Comparison of ENCODE assay signal across 21 cellular contexts in genomic region chr17:38980455-38981217, GRCh38. TPM values are rescaled to one million over a fixed set of nuclear protein-coding genes. Genes with fewer than 3 reads are reported as not detected.
DNase-seq lines count a peak whose midpoint lies in the region; ATAC-seq and TF ChIP-seq lines count a peak whose summit lies in the region.
"Had no signal": no experiment of that assay in that cellular context is flagged by ENCODE, and none has a peak within 500 bp of the region (broad histone marks: within the 10 kb centered on the region; RNA-seq: fewer than 3 reads in every experiment).

No MANE protein-coding gene starts in this region.

- H3K27ac ChIP-seq in HEK293 (ENCODE audit: extremely low read depth, low read depth, low read length) (no peak overlapping the region), endodermal cell (ENCODE audit: low read depth, low read length) (no peak overlapping the region)
- H3K27ac ChIP-seq: WERI-Rb-1 had no signal

- CTCF ChIA-PET in BJ (lab: Yijun Ruan, JAX) (interaction anchor here (0.6 to 11.0 kb wide), 5 partner anchors 33 to 264 kb away, joined by 3 to 234 read pairs (median 8); partner anchors contain the start of genes ARL5C and PLXDC1), HEK293 (lab: Yijun Ruan, JAX) (interaction anchor here (0.6 to 10.0 kb wide), 7 partner anchors 16 to 255 kb away, joined by 3 to 266 read pairs (median 4); partner anchors contain the start of genes ARL5C and PLXDC1)

- H3K27ac Mint-ChIP-seq in endodermal cell (no peak overlapping the region), nephron (peak overlapping the region; percentile 86 to 91 (median 91))
- H3K27ac Mint-ChIP-seq: activated T-helper 17 cell treated with anti-CD3 and anti-CD28 coated beads, Interleukin-2, amount 50 U/mL, for 72 hours; dendritic cell treated with granulocyte-macrophage colony-stimulating factor and Interleukin-4, amounts not matched to agents 40 ng/mL and 50 ng/mL, for 4 days; GM23338; naive thymus-derived CD4-positive, alpha-beta T cell had no signal

- 85 to 100% methylated on average over 1 to 3 of the region's 4 CpGs for WGBS in endodermal cell (ENCODE audit: insufficient coverage in 1 of 2, insufficient read length in 1 of 2), 2 experiments

- H3K36me3 Mint-ChIP-seq in endodermal cell (ENCODE audit: low read depth) (no peaks in the 10 kb centered on the region), nephron (ENCODE audit: low read depth) (no peaks in the 10 kb centered on the region)
- H3K36me3 Mint-ChIP-seq: naive thymus-derived CD4-positive, alpha-beta T cell had no signal

- no peak overlapping the region for H3K9ac ChIP-seq in endodermal cell (ENCODE audit: extremely low read depth, low read length, poor library complexity, severe bottlenecking)

- POLR2A ChIA-PET in BJ (lab: Charles Lee): interaction anchor here (0.6 kb wide), 1 partner anchor 14 kb away, joined by 4 read pairs; the partner anchor contains the start of gene FBXO47
- POLR2A ChIA-PET in HEK293 (lab: Yijun Ruan, JAX): interaction anchor here (3.0 kb wide), 1 partner anchor 111 kb away, joined by 20 read pairs; the partner anchor contains the start of gene LASP1

- no peaks in the 10 kb centered on the region for H3K36me3 ChIP-seq in BJ (ENCODE audit: control insufficient read depth, insufficient read depth, low read length)
- no peaks in the 10 kb centered on the region for H3K36me3 ChIP-seq in HEK293 (ENCODE audit: control insufficient read depth in 2 of 2, insufficient read depth in 1 of 2, low read length in 2 of 2)
- no peaks in the 10 kb centered on the region for H3K36me3 ChIP-seq in endodermal cell (ENCODE audit: control insufficient read depth, insufficient read depth, low read length)
- H3K36me3 ChIP-seq: MG63, Peyer's patch, WERI-Rb-1 had no signal

- no peak for TF ChIP-seq CTCF in BJ (IDR thresholded peaks at IDR 0.05; ENCODE audit: insufficient read depth, low read depth, low read length)
- TF ChIP-seq CTCF in HEK293 (tag by site-specific recombination; IDR thresholded peaks at IDR 0.05): no peak
- TF ChIP-seq CTCF in endodermal cell (conservative IDR thresholded peaks at IDR 0.05): no peak
- TF ChIP-seq CTCF in nephron (IDR thresholded peaks at IDR 0.05; ENCODE audit: unreplicated experiment in 3 of 3): no peak

- no peak for ATAC-seq in HG02763 (IDR thresholded peaks at IDR 0.05; ENCODE audit: unreplicated experiment)
- ATAC-seq: activated T-helper 17 cell treated with anti-CD3 and anti-CD28 coated beads, Interleukin-2, amount 50 U/mL, for 72 hours; GM23338; naive thymus-derived CD4-positive, alpha-beta T cell had no signal

- H3K4me3 ChIP-seq in BJ (ENCODE audit: low read depth, low read length): no peak overlapping the region
- no peak overlapping the region for H3K4me3 ChIP-seq in HEK293 (ENCODE audit: low read depth, low read length)
- H3K4me3 ChIP-seq in endodermal cell (ENCODE audit: low read length): no peak overlapping the region
- H3K4me3 ChIP-seq: GM23338, MG63, Peyer's patch had no signal

- H3K4me3 Mint-ChIP-seq in endodermal cell (no peak overlapping the region), nephron (no peak overlapping the region)
- H3K4me3 Mint-ChIP-seq: activated T-helper 17 cell treated with anti-CD3 and anti-CD28 coated beads, Interleukin-2, amount 50 U/mL, for 72 hours; dendritic cell treated with granulocyte-macrophage colony-stimulating factor and Interleukin-4, amounts not matched to agents 40 ng/mL and 50 ng/mL, for 4 days; GM23338; naive thymus-derived CD4-positive, alpha-beta T cell had no signal

- H3K27me3 ChIP-seq in BJ (ENCODE audit: control insufficient read depth, insufficient read depth, low read length) (no peaks in the 10 kb centered on the region), endodermal cell (ENCODE audit: control insufficient read depth, insufficient read depth, low read length, poor library complexity, severe bottlenecking) (no peaks in the 10 kb centered on the region)
- H3K27me3 ChIP-seq: Peyer's patch had no signal

- DNase-seq in BJ (ENCODE audit: low read depth) (peak; percentile 79), endodermal cell (peak; percentile 10), posterior cingulate gyrus (no peak), DMS53 (lab: John Stamatoyannopoulos, UW) (no peak), T-helper 1 cell (no peak)
- DNase-seq: AML-193; MG63; naive thymus-derived CD4-positive, alpha-beta T cell; NCI-H2029 treated with DMSO at 0.1 percent for 48 hours; NCI-H526 treated with DMSO at 0.1 percent for 48 hours; Peyer's patch; SW 1271; WERI-Rb-1 had no signal

- no peaks in the 10 kb centered on the region for H3K9me3 ChIP-seq in HEK293 (ENCODE audit: control insufficient read depth, insufficient read depth, low read depth, low read length)
- H3K9me3 ChIP-seq in endodermal cell (ENCODE audit: control insufficient read depth, low read length): no peaks in the 10 kb centered on the region
- H3K9me3 ChIP-seq: MG63, Peyer's patch had no signal

- H3K4me1 ChIP-seq in HEK293 (ENCODE audit: control insufficient read depth, insufficient read depth, low read length): peaks cover 6% of the 10 kb centered on the region
- no peaks in the 10 kb centered on the region for H3K4me1 ChIP-seq in endodermal cell (ENCODE audit: control insufficient read depth, insufficient read depth, low read length)
- H3K4me1 ChIP-seq: Peyer's patch had no signal

- intact Hi-C loops in posterior cingulate gyrus (cut with DNase I): no loop called here

- H3K9me3 Mint-ChIP-seq in endodermal cell: no peaks in the 10 kb centered on the region
- H3K9me3 Mint-ChIP-seq in nephron: no peaks in the 10 kb centered on the region
- H3K9me3 Mint-ChIP-seq: activated T-helper 17 cell treated with anti-CD3 and anti-CD28 coated beads, Interleukin-2, amount 50 U/mL, for 72 hours; dendritic cell treated with granulocyte-macrophage colony-stimulating factor and Interleukin-4, amounts not matched to agents 40 ng/mL and 50 ng/mL, for 4 days; GM23338 had no signal

- H3K4me1 Mint-ChIP-seq in endodermal cell (no peaks in the 10 kb centered on the region), nephron (peaks cover 10% of the 10 kb centered on the region)
- H3K4me1 Mint-ChIP-seq: activated T-helper 17 cell treated with anti-CD3 and anti-CD28 coated beads, Interleukin-2, amount 50 U/mL, for 72 hours; GM23338 had no signal

- H3K27me3 Mint-ChIP-seq in endodermal cell (ENCODE audit: insufficient read depth): no peaks in the 10 kb centered on the region
- H3K27me3 Mint-ChIP-seq in nephron (ENCODE audit: low read depth): no peaks in the 10 kb centered on the region
- H3K27me3 Mint-ChIP-seq: activated T-helper 17 cell treated with anti-CD3 and anti-CD28 coated beads, Interleukin-2, amount 50 U/mL, for 72 hours had no signal

TF ChIP-seq in HEK293, 187 proteins besides CTCF, POLR2A, EP300 and RAD21:
- TF ChIP-seq ZNF366 (tag by site-specific recombination; conservative IDR thresholded peaks at IDR 0.05) (0 out of 2 replicates have a peak, but pooled peaks have one; percentile 21), ZNF223 (tag by site-specific recombination; IDR thresholded peaks at IDR 0.05) (no peak), ZNF48 (tag by site-specific recombination; IDR thresholded peaks at IDR 0.05) (no peak), ZSCAN23 (tag by site-specific recombination; IDR thresholded peaks at IDR 0.05) (no peak), IKZF3 (tag by site-specific recombination; IDR thresholded peaks at IDR 0.05) (peak; percentile 48; the same call in 1 of the 2 replicates), PRDM6 (tag by site-specific recombination; IDR thresholded peaks at IDR 0.05) (peak; percentile 58), ZBTB48 (tag by site-specific recombination; IDR thresholded peaks at IDR 0.05) (peak; percentile 66), BCL11A (tag by site-specific recombination; IDR thresholded peaks at IDR 0.05; ENCODE audit: low read depth) (no peak), RBAK (tag by site-specific recombination; IDR thresholded peaks at IDR 0.05) (no peak), ZNF660 (tag by site-specific recombination; IDR thresholded peaks at IDR 0.05) (peak; percentile 51; the same call in 1 of the 2 replicates), GLIS2 (tag by site-specific recombination; IDR thresholded peaks at IDR 0.05) (no peak), ZNF514 (tag by site-specific recombination; IDR thresholded peaks at IDR 0.05) (no peak)
TF ChIP-seq in HEK293: peak in this region for 5.

RNA-seq across cellular contexts. Expression of gene FBXO47, which starts 13.4 kb away (rescaled TPM):
- polyA plus RNA-seq in BJ (2011; rRNA removed): not detected in 2 replicates
- polyA minus RNA-seq in BJ (2011; rRNA and poly(A)+ RNA removed): not detected in 2 replicates
- total RNA-seq in endodermal cell: not detected
- not detected for polyA plus RNA-seq in endodermal cell (2013, experiment 1 of 2)
- not detected for polyA plus RNA-seq in endodermal cell (2013, experiment 2 of 2)
- total RNA-seq: activated T-helper 17 cell treated with anti-CD3 and anti-CD28 coated beads, Interleukin-2, amount 50 U/mL, for 72 hours; GM23338; liver; naive thymus-derived CD4-positive, alpha-beta T cell; Peyer's patch had no signal
- polyA plus RNA-seq: esophagus; GM23338; liver; naive thymus-derived CD4-positive, alpha-beta T cell had no signal

Comparison
In these comparisons a context has a peak if more than half of its experiments do, and no peak if none do; other contexts are left out.
1. DNase-seq: peak in BJ (single experiment) and endodermal cell (single experiment); none in posterior cingulate gyrus (0 of 10), DMS53 (single experiment) and T-helper 1 cell (0 of 5).